ENCODE assay signal across 23 cellular contexts in the genomic region with DNA sequence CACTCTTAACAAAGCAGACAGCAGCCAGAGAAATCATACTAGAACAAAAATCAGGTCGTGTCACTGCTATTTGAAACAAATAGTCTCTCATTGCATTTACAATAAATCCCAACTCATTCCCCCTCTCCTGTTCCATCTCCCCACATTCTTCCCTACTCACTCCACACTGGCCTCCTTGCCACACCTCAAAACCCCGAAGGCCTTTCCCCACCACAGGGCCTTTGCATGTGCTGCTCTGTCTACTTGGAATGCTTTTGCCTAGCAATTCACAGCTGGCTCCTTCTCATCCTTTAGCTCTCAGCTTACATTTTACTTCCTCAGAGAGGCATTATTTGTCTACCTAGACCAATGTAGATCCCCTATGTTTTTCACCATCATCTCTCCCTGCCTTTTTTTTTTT.
"Had no signal": no experiment of that assay in that cellular context is flagged by ENCODE, and none has a peak within 500 bp of the region (broad histone marks: within the 10 kb centered on the region; RNA-seq: fewer than 3 reads in every experiment).

No MANE protein-coding gene starts in this region.

- H3K27ac Mint-ChIP-seq: natural killer cell; stimulated activated memory B cell treated with anti-CD40 and anti-IgM and Interleukin-4, amounts not matched to agents 10 μg/mL and 1 μg/mL and 100 μg/mL, for 72 hours; stimulated activated naive CD8-positive, alpha-beta T cell treated with anti-CD3 and anti-CD28 coated beads, Interleukin-15, amount 100 ng/mL, for 72 hours had no signal

- ATAC-seq: effector memory CD8-positive, alpha-beta T cell; esophagus mucosa; gastrocnemius medialis; left ventricle myocardium superior; lower lobe of right lung; natural killer cell; stimulated activated memory B cell treated with anti-CD40 and anti-IgM and Interleukin-4, amounts not matched to agents 10 μg/mL and 1 μg/mL and 100 μg/mL, for 72 hours; stimulated activated naive CD8-positive, alpha-beta T cell treated with anti-CD3 and anti-CD28 coated beads, Interleukin-15, amount 100 ng/mL, for 72 hours; upper lobe of right lung had no signal

- H3K4me1 Mint-ChIP-seq: natural killer cell; stimulated activated memory B cell treated with anti-CD40 and anti-IgM and Interleukin-4, amounts not matched to agents 10 μg/mL and 1 μg/mL and 100 μg/mL, for 72 hours had no signal

- H3K9me3 ChIP-seq: gastrocnemius medialis, lower lobe of right lung, neutrophil, prostate gland, right atrium auricular region, sigmoid colon, suprapubic skin, transverse colon, upper lobe of right lung, uterus had no signal

- H3K9me3 Mint-ChIP-seq: effector memory CD8-positive, alpha-beta T cell; natural killer cell; stimulated activated memory B cell treated with anti-CD40 and anti-IgM and Interleukin-4, amounts not matched to agents 10 μg/mL and 1 μg/mL and 100 μg/mL, for 72 hours; stimulated activated naive CD8-positive, alpha-beta T cell treated with anti-CD3 and anti-CD28 coated beads, Interleukin-15, amount 100 ng/mL, for 72 hours had no signal

- H3K4me3 ChIP-seq: gastrocnemius medialis, lower lobe of right lung, prostate gland, right atrium auricular region, sigmoid colon, suprapubic skin, transverse colon, upper lobe of right lung, uterus had no signal

- H3K27ac ChIP-seq: epithelial cell of prostate, gastrocnemius medialis, lower lobe of right lung, neutrophil, parathyroid adenoma, prostate gland, right atrium auricular region, sigmoid colon, suprapubic skin, transverse colon, upper lobe of right lung, uterus had no signal

- H3K36me3 ChIP-seq: gastrocnemius medialis, uterus had no signal

- H3K27me3 Mint-ChIP-seq: effector memory CD8-positive, alpha-beta T cell; stimulated activated memory B cell treated with anti-CD40 and anti-IgM and Interleukin-4, amounts not matched to agents 10 μg/mL and 1 μg/mL and 100 μg/mL, for 72 hours; stimulated activated naive CD8-positive, alpha-beta T cell treated with anti-CD3 and anti-CD28 coated beads, Interleukin-15, amount 100 ng/mL, for 72 hours had no signal

- DNase-seq: cortex of kidney; effector memory CD8-positive, alpha-beta T cell; foreskin fibroblast; gastrocnemius medialis; head of caudate nucleus; lower lobe of right lung; natural killer cell; sigmoid colon; stimulated activated CD4-positive, alpha-beta T cell treated with anti-CD3 and anti-CD28 coated beads, Interleukin-2, amount 100 ng/mL, for 24 hours; stimulated activated CD4-positive, alpha-beta T cell treated with anti-CD3 and anti-CD28 coated beads, Interleukin-4, amount 100 ng/mL, for 24 hours; stimulated activated naive CD8-positive, alpha-beta T cell treated with anti-CD3 and anti-CD28 coated beads, Interleukin-15, amount 100 ng/mL, for 72 hours; transverse colon; upper lobe of right lung; uterus had no signal

- H3K4me3 Mint-ChIP-seq: effector memory CD8-positive, alpha-beta T cell; natural killer cell; stimulated activated memory B cell treated with anti-CD40 and anti-IgM and Interleukin-4, amounts not matched to agents 10 μg/mL and 1 μg/mL and 100 μg/mL, for 72 hours; stimulated activated naive CD8-positive, alpha-beta T cell treated with anti-CD3 and anti-CD28 coated beads, Interleukin-15, amount 100 ng/mL, for 72 hours had no signal

- H3K4me1 ChIP-seq: gastrocnemius medialis, lower lobe of right lung, parathyroid adenoma, transverse colon, upper lobe of right lung, uterus had no signal
